In genomic region chr19:50329146-50329925, GRCh38 we compare ENCODE assay signal across 8 cellular contexts. TPM values are rescaled to one million over a fixed set of nuclear protein-coding genes. Genes with fewer than 3 reads are reported as not detected.
DNase-seq lines count a peak whose midpoint lies in the region; ATAC-seq and TF ChIP-seq lines count a peak whose summit lies in the region.

KCNC3 (minus strand) TSS chr19:50329377; CDS start chr19:50329082, 295 bp downstream.

- TF ChIP-seq CTCF in AG04449 (IDR thresholded peaks at IDR 0.05; ENCODE audit: insufficient read depth, low read length, missing control alignments) (no peak), lung (IDR thresholded peaks at IDR 0.05; ENCODE audit: control extremely low read depth, extremely low read depth) (no peak)

- WGBS in lung, 2 donors, result 2% methylated on average over 43 of the region's 43 CpGs

- CTCF ChIA-PET in AG04449 (lab: Yijun Ruan, JAX), result interaction anchor here (0.6 to 1.6 kb wide), 2 partner anchors 13 to 77 kb away, joined by 3 read pairs; no protein-coding TSS in a partner anchor

- H3K4me3 ChIP-seq in AG04449 (ENCODE audit: low read depth, low read length) (peak within 1 kb of the TSS; percentile 37), lung (peak within 1 kb of the TSS; percentile 33)
- H3K4me3 ChIP-seq in effector memory CD4-positive, alpha-beta T cell (ENCODE audit: insufficient read depth, low read depth, low read length, poor library complexity, severe bottlenecking), result peak within 1 kb of the TSS; percentile 34

- DNase-seq in AG04449 (ENCODE audit: low read depth, low spot score), result peak; percentile 77
- DNase-seq in NCI-H526 (lab: John Stamatoyannopoulos, UW), result peak; percentile 99 to 100
- DNase-seq in activated CD8-positive, alpha-beta memory T cell treated with anti-CD3 and anti-CD28 coated beads for 24 hours, result peak; percentile 84
- peak; percentile 79 to 88 (median 84) for DNase-seq in effector memory CD4-positive, alpha-beta T cell
- peak; percentile 100 for DNase-seq in lung (ENCODE audit: low spot score)
- DNase-seq in stimulated activated CD4-positive, alpha-beta T cell treated with anti-CD3 and anti-CD28 coated beads, TNF-alpha, amount 100 ng/mL, for 4 hours (ENCODE audit: low read depth in 3 of 3), result peak; percentile 88 to 95 (median 94)

- H3K27ac ChIP-seq in effector memory CD4-positive, alpha-beta T cell (ENCODE audit: insufficient read depth, low read length, poor library complexity, severe bottlenecking), result peak within 1 kb of the TSS; percentile 6
- H3K27ac ChIP-seq in lung (ENCODE audit: low read depth in 1 of 2, low read length in 1 of 2), result peak within 1 kb of the TSS; percentile 15 to 51

- H3K36me3 ChIP-seq in effector memory CD4-positive, alpha-beta T cell (ENCODE audit: control insufficient read depth, insufficient read depth, low read length), result no peaks in the 10 kb centered on the region
- H3K36me3 ChIP-seq in lung (ENCODE audit: control insufficient read depth in 2 of 2, insufficient read depth in 2 of 2, low read length in 2 of 2), result no peaks in the 10 kb centered on the region

- ATAC-seq in GM18907 (IDR thresholded peaks at IDR 0.05; ENCODE audit: unreplicated experiment) (peak; percentile 42), HG03196 (IDR thresholded peaks at IDR 0.05; ENCODE audit: unreplicated experiment) (peak; percentile 44), lung (ENCODE audit: insufficient read depth, low FRiP score) (peak; percentile 84)

- no peaks in the 10 kb centered on the region for H3K9me3 ChIP-seq in effector memory CD4-positive, alpha-beta T cell (ENCODE audit: control insufficient read depth, low read length)
- H3K9me3 ChIP-seq in lung (ENCODE audit: control insufficient read depth in 2 of 2, insufficient read depth in 1 of 2, low read length in 1 of 2), result peaks cover 0 to 2% of the 10 kb centered on the region in 2 donors

- POLR2A ChIA-PET in AG04449 (lab: Yijun Ruan, JAX), result interaction anchor here (0.8 kb wide), 1 partner anchor 395 kb away, joined by 5 read pairs; no protein-coding TSS in a partner anchor

- peaks cover 54% of the 10 kb centered on the region for H3K4me1 ChIP-seq in effector memory CD4-positive, alpha-beta T cell (ENCODE audit: control insufficient read depth, insufficient read depth, low read length, poor library complexity, severe bottlenecking)
- H3K4me1 ChIP-seq in lung (ENCODE audit: control insufficient read depth in 2 of 2, insufficient read depth in 2 of 2, low read length in 2 of 2), result peaks cover 3 to 24% of the 10 kb centered on the region in 2 donors

- H3K27me3 ChIP-seq in effector memory CD4-positive, alpha-beta T cell (replicated peaks; ENCODE audit: control insufficient read depth, insufficient read depth, low read length, poor library complexity, severe bottlenecking), result peaks cover 52% of the 10 kb centered on the region
- no peaks in the 10 kb centered on the region for H3K27me3 ChIP-seq in lung (ENCODE audit: control insufficient read depth, insufficient read depth)

RNA-seq across cellular contexts. Expression of gene KCNC3, which starts in this region (rescaled TPM):
- 10 to 100 TPM in 1 of 2 donors, 1 to 10 TPM in 1; 4.6 to 13.2 TPM for total RNA-seq in lung
- 1 to 10 TPM; 2.6 to 5.7 TPM for polyA plus RNA-seq in lung

Comparison
In these comparisons a context has a peak if more than half of its experiments do, and no peak if none do; other contexts are left out.
1. Peak in every context shown above with its lines: DNase-seq, ATAC-seq, H3K4me3 ChIP-seq and H3K27ac ChIP-seq.